8 cellular contexts compared by ENCODE assay signal in genomic region chr12:10211101-10211974, GRCh38. TPM values are rescaled to one million over a fixed set of nuclear protein-coding genes. Genes with fewer than 3 reads are reported as not detected.
DNase-seq lines count a peak whose midpoint lies in the region; ATAC-seq and TF ChIP-seq lines count a peak whose summit lies in the region.

No MANE protein-coding gene starts in this region.

- H3K36me3 Mint-ChIP-seq in CD4-positive, alpha-beta T cell (ENCODE audit: low read depth) = peaks cover 21% of the 10 kb centered on the region
- H3K36me3 Mint-ChIP-seq in progenitor cell of endocrine pancreas (ENCODE audit: insufficient read depth) = peaks cover 2% of the 10 kb centered on the region

- no peak for TF ChIP-seq CTCF in CD4-positive, alpha-beta T cell (IDR thresholded peaks at IDR 0.05)
- no peak for TF ChIP-seq CTCF in OCI-LY3 (IDR thresholded peaks at IDR 0.05; ENCODE audit: low read depth, low read length)
- no peak for TF ChIP-seq CTCF in progenitor cell of endocrine pancreas (IDR thresholded peaks at IDR 0.05; ENCODE audit: unreplicated experiment)
- no peak for TF ChIP-seq CTCF in GM20000 (IDR thresholded peaks at IDR 0.05; ENCODE audit: extremely low read depth, missing control alignments)

- H3K79me2 ChIP-seq in OCI-LY3 (ENCODE audit: low read length) = no peaks in the 10 kb centered on the region

- H3K27ac ChIP-seq in CD4-positive, alpha-beta T cell (ENCODE audit: low read depth, low read length) = no peak overlapping the region
- no peak overlapping the region for H3K27ac ChIP-seq in OCI-LY3 (ENCODE audit: low read length)
- H3K27ac ChIP-seq in epithelial cell of prostate = peak overlapping the region; percentile 93

- DNase-seq in CD4-positive, alpha-beta T cell = no peak
- no peak for DNase-seq in epithelial cell of prostate (ENCODE audit: low read depth, low spot score)
- no peak for DNase-seq in progenitor cell of endocrine pancreas (ENCODE audit: low spot score, unreplicated experiment)
- DNase-seq in cortex of kidney (lab: John Stamatoyannopoulos, UW) = no peak
- DNase-seq in NCI-H2171 (lab: John Stamatoyannopoulos, UW) = no peak
- DNase-seq in NCI-H2081 (lab: John Stamatoyannopoulos, UW) = no peak
- DNase-seq in GM20000 (ENCODE audit: low spot score) = no peak

- H3K9me3 Mint-ChIP-seq in CD4-positive, alpha-beta T cell = no peaks in the 10 kb centered on the region
- no peaks in the 10 kb centered on the region for H3K9me3 Mint-ChIP-seq in progenitor cell of endocrine pancreas (ENCODE audit: low read depth)

- CTCF ChIA-PET in CD4-positive, alpha-beta T cell (lab: Charles Lee) = interaction anchor here (1.3 to 1.7 kb wide), 2 partner anchors 24 to 58 kb away, joined by 3 read pairs; no protein-coding TSS in a partner anchor

- H3K27ac Mint-ChIP-seq in CD4-positive, alpha-beta T cell = peak overlapping the region; percentile 98
- H3K27ac Mint-ChIP-seq in progenitor cell of endocrine pancreas = peak overlapping the region; percentile 100

- POLR2A ChIA-PET in CD4-positive, alpha-beta T cell (lab: Charles Lee) = no interaction called here

- H3K9me3 ChIP-seq in CD4-positive, alpha-beta T cell (ENCODE audit: control insufficient read depth, low read length) = no peaks in the 10 kb centered on the region
- no peaks in the 10 kb centered on the region for H3K9me3 ChIP-seq in OCI-LY3 (ENCODE audit: insufficient read depth, low read length)

- intact Hi-C loops in CD4-positive, alpha-beta T cell (cut with DNase I, micrococcal nuclease) = loop anchor here (5.0 to 10.0 kb wide), 5 partner anchors 59 to 961 kb away; partner anchors contain the start of genes CLEC2B (in 1 of the 2) and SMIM10L1 (in 1 of the 2)

- H3K9ac ChIP-seq in OCI-LY3 (ENCODE audit: low read length) = no peak overlapping the region

- H3K27me3 Mint-ChIP-seq in CD4-positive, alpha-beta T cell = peaks cover 6% of the 10 kb centered on the region
- no peaks in the 10 kb centered on the region for H3K27me3 Mint-ChIP-seq in progenitor cell of endocrine pancreas

- peak overlapping the region; percentile 86 for H3K4me3 ChIP-seq in OCI-LY3 (ENCODE audit: low read length)

- no peaks in the 10 kb centered on the region for H3K36me3 ChIP-seq in OCI-LY3 (replicated peaks; ENCODE audit: low read depth, low read length)

- H3K4me2 ChIP-seq in OCI-LY3 (ENCODE audit: low read length) = peak overlapping the region; percentile 90

- no peak for ATAC-seq in CD4-positive, alpha-beta T cell (ENCODE audit: poor library complexity)

- peak overlapping the region; percentile 95 for H3K4me3 Mint-ChIP-seq in CD4-positive, alpha-beta T cell
- peak overlapping the region; percentile 89 for H3K4me3 Mint-ChIP-seq in progenitor cell of endocrine pancreas (ENCODE audit: low read depth)

- no peaks in the 10 kb centered on the region for H3K27me3 ChIP-seq in CD4-positive, alpha-beta T cell (ENCODE audit: control insufficient read depth, insufficient read depth, low read length)
- H3K27me3 ChIP-seq in OCI-LY3 (ENCODE audit: low read depth, low read length) = peaks cover 30% of the 10 kb centered on the region

- peaks cover 31% of the 10 kb centered on the region for H3K4me1 Mint-ChIP-seq in CD4-positive, alpha-beta T cell (ENCODE audit: low read depth)
- peaks cover 23% of the 10 kb centered on the region for H3K4me1 Mint-ChIP-seq in progenitor cell of endocrine pancreas (ENCODE audit: low read depth)

- peaks cover 9% of the 10 kb centered on the region for H3K4me1 ChIP-seq in OCI-LY3 (ENCODE audit: low read length)

- no peak overlapping the region for H2AFZ ChIP-seq in OCI-LY3 (ENCODE audit: low read depth, low read length)

- no peaks in the 10 kb centered on the region for H4K20me1 ChIP-seq in OCI-LY3 (ENCODE audit: insufficient read depth, low read length)

RNA-seq across cellular contexts. Expression of gene GABARAPL1, which starts 1.3 kb away (rescaled TPM):
- total RNA-seq in CD4-positive, alpha-beta T cell = 100 to 1,000 TPM; 267 to 276 TPM
- total RNA-seq in progenitor cell of endocrine pancreas = 94.2 and 96.2 TPM in 2 replicates

RNA-seq across cellular contexts. Expression of gene TMEM52B, which starts 32.5 kb away (rescaled TPM):
- not detected for total RNA-seq in CD4-positive, alpha-beta T cell
- total RNA-seq in progenitor cell of endocrine pancreas = not detected in 2 replicates

RNA-seq across cellular contexts. Expression of gene OLR1, which starts 39.4 kb away (rescaled TPM):
- total RNA-seq in CD4-positive, alpha-beta T cell = not detected
- not detected in 2 replicates for total RNA-seq in progenitor cell of endocrine pancreas
